ENCODE assay signal across 20 cellular contexts in the genomic region with DNA sequence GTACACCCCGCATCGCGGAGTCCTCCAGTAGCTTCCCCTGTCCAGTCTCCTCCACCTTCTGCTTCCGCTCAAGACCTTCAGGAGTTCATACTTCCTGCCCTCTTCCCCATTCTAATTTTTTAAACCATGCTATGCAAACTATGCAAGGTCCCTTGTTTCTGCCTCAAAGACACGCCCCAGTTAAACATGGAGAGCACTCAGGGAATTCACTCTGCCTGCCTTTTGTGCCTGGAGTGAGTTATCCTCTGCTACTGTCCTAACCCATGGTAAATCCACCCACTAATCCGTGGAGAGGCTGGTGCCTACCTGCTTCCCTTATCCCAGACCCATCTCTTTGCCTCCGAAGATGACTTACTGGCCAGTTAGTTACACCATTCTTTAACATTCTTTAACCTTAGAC.
DNase-seq lines count a peak whose midpoint lies in the region; ATAC-seq, FAIRE-seq and TF ChIP-seq lines count a peak whose summit lies in the region.
"Had no signal": no experiment of that assay in that cellular context is flagged by ENCODE, and none has a peak within 500 bp of the region (broad histone marks: within the 10 kb centered on the region; RNA-seq: fewer than 3 reads in every experiment).

No MANE protein-coding gene starts in this region.

- no peak for DNase-seq in mammary epithelial cell
- no peak for DNase-seq in MCF 10A (ENCODE audit: unreplicated experiment)
- no peak for DNase-seq in K562 (ENCODE audit: extremely low read depth in 1 of 4, low spot score in 3 of 4)
- DNase-seq in neural progenitor cell (ENCODE audit: low spot score), result no peak
- no peak for DNase-seq in NCI-H1092 (lab: John Stamatoyannopoulos, UW)
- DNase-seq in dedifferentiated amniotic fluid mesenchymal stem cell (ENCODE audit: extremely low spot score), result no peak
- DNase-seq in thyroid gland, result no peak
- DNase-seq: 8988T; CD8-positive, alpha-beta memory T cell; EL; H7; NCI-H1105 treated with DMSO at 0.1 percent for 48 hours; NCI-H2029 treated with DMSO at 0.1 percent for 48 hours; NCI-H2171; NCI-H524 treated with DMSO at 0.1 percent for 48 hours; OCI-M1 had no signal

- H4K20me1 ChIP-seq in mammary epithelial cell (ENCODE audit: insufficient read depth, low read length), result no peaks in the 10 kb centered on the region
- no peaks in the 10 kb centered on the region for H4K20me1 ChIP-seq in K562 (replicated peaks; ENCODE audit: control insufficient read depth, insufficient read depth, low read length)
- no peaks in the 10 kb centered on the region for H4K20me1 ChIP-seq in neural progenitor cell (ENCODE audit: low read depth)

- H3K4me3 ChIP-seq in mammary epithelial cell (replicated peaks in 1 of 3; ENCODE audit: insufficient read depth in 1 of 3, low read depth in 2 of 3, low read length in 3 of 3), result no peak overlapping the region
- no peak overlapping the region for H3K4me3 ChIP-seq in K562
- H3K4me3 ChIP-seq in neural progenitor cell, result no peak overlapping the region
- H3K4me3 ChIP-seq in thyroid gland (replicated peaks in 1 of 3), result no peak overlapping the region
- H3K4me3 ChIP-seq: SJSA1 had no signal

- dilution Hi-C loops in mammary epithelial cell (cut with HindIII; ENCODE audit: low sequenced_read_pairs), result no loop called here

- TF ChIP-seq RAD21 in K562 (CRISPR knock-in tag; conservative IDR thresholded peaks at IDR 0.05 in 1 of 2, IDR thresholded peaks at IDR 0.05 in 1 of 2), result no peak

- intact Hi-C loops in mammary epithelial cell (cut with micrococcal nuclease), result no loop called here
- intact Hi-C loops in MCF 10A (cut with micrococcal nuclease), result no loop called here
- intact Hi-C loops in K562 (cut with micrococcal nuclease), result no loop called here
- intact Hi-C loops in thyroid gland (cut with DNase I), result no loop called here

- in situ Hi-C loops in mammary epithelial cell (cut with MboI; ENCODE audit: low sequenced_read_pairs in 2 of 2) (no loop called here), K562 (cut with MboI) (no loop called here)

- peak overlapping the region; percentile 25 for H2AFZ ChIP-seq in mammary epithelial cell (ENCODE audit: low read depth, low read length)
- H2AFZ ChIP-seq in K562 (ENCODE audit: low read depth, low read length), result 0 out of 2 replicates have a peak overlapping the region, but pooled peaks have one; percentile 22
- no peak overlapping the region for H2AFZ ChIP-seq in neural progenitor cell (replicated peaks)

- CTCF ChIA-PET in mammary epithelial cell (lab: Charles Lee; ENCODE audit: low non-redundant PET), result no interaction called here
- CTCF ChIA-PET in MCF 10A (lab: Yijun Ruan, JAX), result no interaction called here
- CTCF ChIA-PET in K562 (lab: Yijun Ruan, JAX; ENCODE audit: low intra/inter-chr PET ratio), result no interaction called here

- H3K9me3 ChIP-seq in mammary epithelial cell (replicated peaks; ENCODE audit: insufficient read depth, low read length), result no peaks in the 10 kb centered on the region
- H3K9me3 ChIP-seq in K562 (replicated peaks; ENCODE audit: control insufficient read depth, insufficient read depth, low read depth, low read length), result no peaks in the 10 kb centered on the region
- H3K9me3 ChIP-seq in neural progenitor cell (ENCODE audit: low read depth), result no peaks in the 10 kb centered on the region
- H3K9me3 ChIP-seq in thyroid gland, result no peaks in the 10 kb centered on the region
- H3K9me3 ChIP-seq: SJSA1 had no signal

- H3K27me3 Mint-ChIP-seq in MCF 10A (ENCODE audit: insufficient read depth, unreplicated experiment) (no peaks in the 10 kb centered on the region), neural progenitor cell (ENCODE audit: insufficient read depth, low read depth) (peaks cover 6% of the 10 kb centered on the region)

- H3K9ac ChIP-seq in mammary epithelial cell (ENCODE audit: insufficient read depth, low read length) (no peak overlapping the region), K562 (ENCODE audit: insufficient read depth in 1 of 2, low read depth in 2 of 2, low read length in 2 of 2) (no peak overlapping the region), neural progenitor cell (no peak overlapping the region)
- H3K9ac ChIP-seq: KMS-11 had no signal

- no peaks in the 10 kb centered on the region for H3K9me1 ChIP-seq in K562 (ENCODE audit: control insufficient read depth, insufficient read depth, low read length)

- no peak overlapping the region for H3K4me2 ChIP-seq in mammary epithelial cell (ENCODE audit: insufficient read depth, low read depth, low read length)
- H3K4me2 ChIP-seq in K562 (ENCODE audit: insufficient read depth, low read length), result no peak overlapping the region
- no peak overlapping the region for H3K4me2 ChIP-seq in neural progenitor cell
- H3K4me2 ChIP-seq: KMS-11 had no signal

- no peak for FAIRE-seq in K562 (lab: Jason Lieb, UNC)

- H3K36me3 ChIP-seq in mammary epithelial cell (ENCODE audit: insufficient read depth, low read length) (no peaks in the 10 kb centered on the region), K562 (ENCODE audit: control insufficient read depth, insufficient read depth, low read length) (no peaks in the 10 kb centered on the region), neural progenitor cell (no peaks in the 10 kb centered on the region), thyroid gland (no peaks in the 10 kb centered on the region)
- H3K36me3 ChIP-seq: SJSA1 had no signal

- H3K79me2 ChIP-seq in mammary epithelial cell (ENCODE audit: insufficient read depth, low read length) (no peaks in the 10 kb centered on the region), K562 (ENCODE audit: control insufficient read depth, insufficient read depth, low read length) (no peaks in the 10 kb centered on the region), neural progenitor cell (ENCODE audit: low read depth) (no peaks in the 10 kb centered on the region)

- WGBS in mammary epithelial cell (ENCODE audit: low coverage, missing lambda C conversion rate), result 92% methylated on average over 7 of the region's 7 CpGs
- WGBS in K562 (ENCODE audit: insufficient coverage, low coverage, missing lambda C conversion rate), result 69% methylated on average over 7 of the region's 7 CpGs
- whole genome bisulfite sequencing in thyroid gland, 2 donors, result 70 to 72% methylated on average over 7 of the region's 7 CpGs

- H3K4me3 Mint-ChIP-seq in MCF 10A (ENCODE audit: unreplicated experiment) (no peak overlapping the region), neural progenitor cell (peak overlapping the region; percentile 8)
- H3K4me3 Mint-ChIP-seq: CD8-positive, alpha-beta memory T cell had no signal

- peaks cover 5% of the 10 kb centered on the region for H3F3A ChIP-seq in neural progenitor cell (ENCODE audit: low read depth)

- H3K27me3 ChIP-seq in mammary epithelial cell (ENCODE audit: insufficient read depth, low read length) (no peaks in the 10 kb centered on the region), K562 (ENCODE audit: control insufficient read depth in 2 of 2, insufficient read depth in 2 of 2, low read length in 2 of 2) (no peaks in the 10 kb centered on the region), neural progenitor cell (no peaks in the 10 kb centered on the region), thyroid gland (no peaks in the 10 kb centered on the region)
- H3K27me3 ChIP-seq: SJSA1 had no signal

- no peaks in the 10 kb centered on the region for H3K36me3 Mint-ChIP-seq in MCF 10A (ENCODE audit: insufficient read depth, unreplicated experiment)
- H3K36me3 Mint-ChIP-seq in neural progenitor cell, result peaks cover 19% of the 10 kb centered on the region

- H3K4me1 ChIP-seq in mammary epithelial cell (ENCODE audit: insufficient read depth, low read length) (no peaks in the 10 kb centered on the region), K562 (replicated peaks in 1 of 2; ENCODE audit: control insufficient read depth in 2 of 2, insufficient read depth in 2 of 2, low read length in 2 of 2) (peaks cover 5 to 31% of the 10 kb centered on the region in 2 experiments; a peak in 4 of 5 replicates), neural progenitor cell (peaks cover 18% of the 10 kb centered on the region), thyroid gland (no peaks in the 10 kb centered on the region)
- H3K4me1 ChIP-seq: SJSA1 had no signal

- no peak overlapping the region for H3K27ac ChIP-seq in mammary epithelial cell (ENCODE audit: insufficient read depth, low read depth, low read length)
- no peak overlapping the region for H3K27ac ChIP-seq in K562 (ENCODE audit: extremely low read depth, low read depth, low read length)
- no peak overlapping the region for H3K27ac ChIP-seq in neural progenitor cell
- H3K27ac ChIP-seq in thyroid gland, result no peak overlapping the region
- H3K27ac ChIP-seq: C4-2B, KMS-11, SJSA1 had no signal

- BruUV-seq in mammary epithelial cell (replicated peaks; lab: Mats Ljungman, UMichigan) (no TSS peak), MCF 10A (replicated peaks; lab: Mats Ljungman, UMichigan) (no TSS peak), K562 (replicated peaks; lab: Mats Ljungman, UMichigan) (no TSS peak)

- no peaks in the 10 kb centered on the region for H3K9me3 Mint-ChIP-seq in MCF 10A (ENCODE audit: unreplicated experiment)
- H3K9me3 Mint-ChIP-seq in neural progenitor cell, result peaks cover 18% of the 10 kb centered on the region
- H3K9me3 Mint-ChIP-seq: CD8-positive, alpha-beta memory T cell had no signal

- TF ChIP-seq POLR2A in K562 (conservative IDR thresholded peaks at IDR 0.05) (no peak), thyroid gland (IDR thresholded peaks at IDR 0.05) (no peak)

- POLR2A ChIA-PET in MCF 10A (lab: Yijun Ruan, JAX) (no interaction called here), K562 (lab: Yijun Ruan, JAX) (interaction anchor here (0.7 kb wide), 1 partner anchor 101 kb away, joined by 3 read pairs; no protein-coding TSS in a partner anchor)

- no peak for ATAC-seq in K562
- ATAC-seq: Right ventricle myocardium inferior had no signal

- no peak for TF ChIP-seq EP300 in K562 (IDR thresholded peaks at IDR 0.05; ENCODE audit: low read length)

- TF ChIP-seq CTCF in mammary epithelial cell (conservative IDR thresholded peaks at IDR 0.05 in 1 of 2, IDR thresholded peaks at IDR 0.05 in 1 of 2; ENCODE audit: extremely low read depth in 1 of 2, insufficient read depth in 1 of 2, low read depth in 1 of 2, low read length in 2 of 2) (no peak), MCF 10A (IDR thresholded peaks at IDR 0.05; ENCODE audit: unreplicated experiment) (no peak), K562 (IDR thresholded peaks at IDR 0.05 in 2 of 3, conservative IDR thresholded peaks at IDR 0.05 in 1 of 3; ENCODE audit: insufficient read depth in 2 of 3, low read depth in 1 of 3, low read length in 3 of 3) (no peak), neural progenitor cell (IDR thresholded peaks at IDR 0.05) (no peak), thyroid gland (IDR thresholded peaks at IDR 0.05) (no peak)

- H3K4me1 Mint-ChIP-seq in MCF 10A (ENCODE audit: insufficient read depth, unreplicated experiment) (peaks cover 5% of the 10 kb centered on the region), neural progenitor cell (peaks cover 23% of the 10 kb centered on the region)
- H3K4me1 Mint-ChIP-seq: CD8-positive, alpha-beta memory T cell had no signal

- H3K27ac Mint-ChIP-seq in MCF 10A (ENCODE audit: low read depth, unreplicated experiment) (no peak overlapping the region), neural progenitor cell (peak overlapping the region; percentile 21)
- H3K27ac Mint-ChIP-seq: CD8-positive, alpha-beta memory T cell had no signal

TF ChIP-seq in K562, 482 proteins besides CTCF, POLR2A, EP300 and RAD21 (continues in another document):
- TF ChIP-seq ZNF445 (CRISPR knock-in tag; IDR thresholded peaks at IDR 0.05; ENCODE audit: low read depth) (no peak), HDAC8 (tag; IDR thresholded peaks at IDR 0.05) (no peak), PYGO2 (tag; IDR thresholded peaks at IDR 0.05) (no peak)
